In genomic region chr20:36854343-36855240, GRCh38 we compare ENCODE assay signal across 11 cellular contexts. TPM values are rescaled to one million over a fixed set of nuclear protein-coding genes. Genes with fewer than 3 reads are reported as not detected.
DNase-seq lines count a peak whose midpoint lies in the region; ATAC-seq, FAIRE-seq and TF ChIP-seq lines count a peak whose summit lies in the region.
"Had no signal": no experiment of that assay in that cellular context is flagged by ENCODE, and none has a peak within 500 bp of the region (broad histone marks: within the 10 kb centered on the region; RNA-seq: fewer than 3 reads in every experiment).

No MANE protein-coding gene starts in this region.

- H3K36me3 ChIP-seq in RWPE2 (ENCODE audit: low read depth) (peaks cover 39% of the 10 kb centered on the region), parathyroid adenoma (ENCODE audit: control insufficient read depth, insufficient read depth, low read length) (no peaks in the 10 kb centered on the region)

- H3K79me2 ChIP-seq in parathyroid adenoma: peaks cover 78% of the 10 kb centered on the region

- H3K4me3 ChIP-seq in A549 (no peak overlapping the region), RWPE2 (ENCODE audit: severe bottlenecking) (no peak overlapping the region), fibroblast of villous mesenchyme (ENCODE audit: low read depth, low read length) (no peak overlapping the region), parathyroid adenoma (ENCODE audit: low read depth, low read length) (no peak overlapping the region)

- no peak overlapping the region for H3K9ac ChIP-seq in parathyroid adenoma

- 49% methylated on average over 21 of the region's 22 CpGs for WGBS in A549 (ENCODE audit: missing lambda C conversion rate)

- ATAC-seq in A549 (peak; percentile 70 to 80), RWPE2 (ENCODE audit: low read depth) (peak; percentile 65), GM18870 (IDR thresholded peaks at IDR 0.05; ENCODE audit: unreplicated experiment) (no peak), HG03025 (IDR thresholded peaks at IDR 0.05; ENCODE audit: low FRiP score, unreplicated experiment) (no peak)

- TF ChIP-seq POLR2A in A549 (IDR thresholded peaks at IDR 0.05; ENCODE audit: low read length): no peak

- FAIRE-seq in A549 (lab: Jason Lieb, UNC): no peak

- no peak overlapping the region for H2AFZ ChIP-seq in parathyroid adenoma

- H3K9me3 ChIP-seq in A549 (peaks cover 6% of the 10 kb centered on the region; the same call in 1 of the 3 replicates), RWPE2 (ENCODE audit: severe bottlenecking) (no peaks in the 10 kb centered on the region), parathyroid adenoma (ENCODE audit: control insufficient read depth, low read length) (no peaks in the 10 kb centered on the region)

- H3K4me1 ChIP-seq in A549 (peaks cover 48% of the 10 kb centered on the region), RWPE2 (ENCODE audit: insufficient read depth, poor library complexity, severe bottlenecking) (peaks cover 56% of the 10 kb centered on the region), parathyroid adenoma (no peaks in the 10 kb centered on the region)

- H3K27ac ChIP-seq in A549 (peak overlapping the region; percentile 70 to 82), RWPE2 (ENCODE audit: poor library complexity, severe bottlenecking) (peak overlapping the region; percentile 92), parathyroid adenoma (peak overlapping the region; percentile 24)

- H3K4me2 ChIP-seq in A549 (peak overlapping the region; percentile 76), parathyroid adenoma (ENCODE audit: low read length) (no peak overlapping the region)

- TF ChIP-seq EP300 in A549 (IDR thresholded peaks at IDR 0.05): no peak

- no peak for TF ChIP-seq RAD21 in A549 (conservative IDR thresholded peaks at IDR 0.05 in 1 of 2, IDR thresholded peaks at IDR 0.05 in 1 of 2)

- TF ChIP-seq CTCF in A549 (IDR thresholded peaks at IDR 0.05): no peak
- no peak for TF ChIP-seq CTCF in RWPE2 (IDR thresholded peaks at IDR 0.05; ENCODE audit: poor library complexity, severe bottlenecking)
- TF ChIP-seq CTCF in fibroblast of villous mesenchyme (IDR thresholded peaks at IDR 0.05; ENCODE audit: insufficient read depth, low read depth, low read length): no peak
- no peak for TF ChIP-seq CTCF in parathyroid adenoma (IDR thresholded peaks at IDR 0.05)

- H3K27me3 ChIP-seq in RWPE2 (ENCODE audit: insufficient read depth, poor library complexity, severe bottlenecking): no peaks in the 10 kb centered on the region
- H3K27me3 ChIP-seq in parathyroid adenoma (ENCODE audit: control insufficient read depth, insufficient read depth, low read length): no peaks in the 10 kb centered on the region

- CTCF ChIA-PET in A549 (lab: Yijun Ruan, JAX): interaction anchor here (0.7 to 4.6 kb wide), 13 partner anchors 8 to 80 kb away, joined by 3 to 39 read pairs (median 5); partner anchors contain the start of gene DSN1

- POLR2A ChIA-PET in A549 (lab: Yijun Ruan, JAX): interaction anchor here (0.6 to 1.2 kb wide), 2 partner anchors 8 to 421 kb away, joined by 3 to 5 read pairs; a partner anchor contains a TSS

- DNase-seq in A549 (ENCODE audit: low read depth in 1 of 2, low spot score in 1 of 2) (peak in 1 of 2 experiments; percentile 67), RWPE2 (ENCODE audit: low spot score) (peak; percentile 96), fibroblast of villous mesenchyme (ENCODE audit: low read depth) (peak; percentile 52), SHP77 treated with DMSO at 0.1 percent for 48 hours (lab: John Stamatoyannopoulos, UW) (no peak)
- DNase-seq in stimulated activated CD4-positive, alpha-beta T cell treated with anti-CD3 and anti-CD28 coated beads, Interleukin-2, amount 100 ng/mL, for 48 hours: no peak
- DNase-seq: activated CD4-positive, alpha-beta T cell treated with anti-CD3 and anti-CD28 coated beads, Interleukin-2, amount 50 U/mL, for 48 hours; NCI-H2171 treated with DMSO at 0.1 percent for 48 hours; SIG-M5 had no signal

TF ChIP-seq in A549, 52 proteins besides CTCF, POLR2A, EP300 and RAD21:
- TF ChIP-seq SREBF2 (IDR thresholded peaks at IDR 0.05): no peak
- peak; percentile 78 for TF ChIP-seq RFX5 (IDR thresholded peaks at IDR 0.05)
- TF ChIP-seq FOXS1 (CRISPR knock-in tag; IDR thresholded peaks at IDR 0.05): no peak

RNA-seq across cellular contexts. Expression of gene TLDC2, which starts 21.3 kb away (rescaled TPM):
- polyA plus RNA-seq in A549 (2011; rRNA removed) (0.09 and 0.17 TPM in 2 replicates), A549 (2017; fragmentation: RNase III; extraction: RNeasy Plus Mini Kit Qiagen cat#74134 plus additional on column Dnase treatment) (0.04 TPM in 1 of 3 replicates, not detected in the others)
- not detected in 2 replicates for polyA plus RNA-seq in A549 (2012; cell fraction: cytosol; rRNA removed)
- not detected in 2 replicates for polyA plus RNA-seq in A549 (2012; cell fraction: nucleus; rRNA removed)
- 0.50 TPM in 1 of 2 replicates, not detected in the other for polyA minus RNA-seq in A549 (2011; rRNA and poly(A)+ RNA removed)
- total RNA-seq in fibroblast of villous mesenchyme: 0.32 TPM in 1 of 2 replicates, not detected in the other

Comparison
In these comparisons a context has a peak if more than half of its experiments do, and no peak if none do; other contexts are left out.
1. ATAC-seq: peak in A549 (2 of 2) and RWPE2 (single experiment); none in GM18870 (single experiment) and HG03025 (single experiment).
2. DNase-seq: peak in RWPE2 (single experiment) and fibroblast of villous mesenchyme (single experiment); none in stimulated activated CD4-positive, alpha-beta T cell treated with anti-CD3 and anti-CD28 coated beads, Interleukin-2, amount 100 ng/mL, for 48 hours (0 of 2) and SHP77 treated with DMSO at 0.1 percent for 48 hours (single experiment).
3. H3K27ac ChIP-seq: peak in every context shown above with its lines; median percentile 92 in RWPE2; 76 in A549; 24 in parathyroid adenoma.